Comparison of ENCODE assay signal across 27 cellular contexts in genomic region chr18:35438480-35439234, GRCh38. TPM values are rescaled to one million over a fixed set of nuclear protein-coding genes. Genes with fewer than 3 reads are reported as not detected.
A peak's percentile ranks its signal among the peaks of the same experiment; 100 is the strongest.
DNase-seq lines count a peak whose midpoint lies in the region; ATAC-seq and TF ChIP-seq lines count a peak whose summit lies in the region.
"Had no signal": no experiment of that assay in that cellular context is flagged by ENCODE, and none has a peak within 500 bp of the region (broad histone marks: within the 10 kb centered on the region; RNA-seq: fewer than 3 reads in every experiment).

No MANE protein-coding gene starts in this region.

- TSS peak; percentile 85 for BruUV-seq in Calu3 (replicated peaks; lab: Mats Ljungman, UMichigan)

- CTCF ChIA-PET in Calu3 (lab: Charles Lee), result interaction anchor here (1.0 to 1.5 kb wide), 2 partner anchors 26 to 42 kb away, joined by 3 to 5 read pairs; no protein-coding TSS in a partner anchor

- H3K27me3 ChIP-seq in endodermal cell (ENCODE audit: control insufficient read depth, insufficient read depth, low read length, poor library complexity, severe bottlenecking) (no peaks in the 10 kb centered on the region), mesenchymal stem cell (ENCODE audit: control insufficient read depth in 1 of 2, insufficient read depth in 1 of 2, low read length in 2 of 2) (no peaks in the 10 kb centered on the region), BE2C (no peaks in the 10 kb centered on the region)
- H3K27me3 ChIP-seq: BLaER1 treated with 17β-estradiol and CSF1 and Interleukin-3, amounts not matched to agents 10 nM and 100 nM; right lobe of liver; suprapubic skin; upper lobe of right lung had no signal

- H3K4me1 Mint-ChIP-seq in Calu3 (ENCODE audit: low read depth, unreplicated experiment) (peaks cover 22% of the 10 kb centered on the region), endodermal cell (peaks cover 30% of the 10 kb centered on the region)

- H3K9ac ChIP-seq in endodermal cell (ENCODE audit: extremely low read depth, low read length, poor library complexity, severe bottlenecking) (no peak overlapping the region), mesenchymal stem cell (ENCODE audit: low read length) (peak overlapping the region; percentile 76)
- H3K9ac ChIP-seq: BLaER1 treated with 17β-estradiol and CSF1 and Interleukin-3, amounts not matched to agents 10 nM and 100 nM had no signal

- H3K9me3 Mint-ChIP-seq in Calu3 (ENCODE audit: low read depth, unreplicated experiment) (peaks cover 5% of the 10 kb centered on the region), endodermal cell (no peaks in the 10 kb centered on the region)

- H4K91ac ChIP-seq in mesenchymal stem cell (ENCODE audit: low read length), result no peak overlapping the region

- ATAC-seq in GM21723 (IDR thresholded peaks at IDR 0.05; ENCODE audit: unreplicated experiment) (no peak), GM19035 (IDR thresholded peaks at IDR 0.05; ENCODE audit: unreplicated experiment) (no peak)
- ATAC-seq: activated CD8-positive, alpha-beta memory T cell treated with anti-CD3 and anti-CD28 coated beads, Interleukin-2, amount 10 ng/mL, durations not matched to agents 7 days and 5 days; activated T-cell treated with anti-CD3 and anti-CD28 coated beads, Interleukin-2, amount 50 U/mL, for 72 hours; effector memory CD8-positive, alpha-beta T cell; right lobe of liver; stimulated activated memory B cell treated with anti-CD40 and anti-IgM and Interleukin-4, amounts not matched to agents 10 μg/mL and 1 μg/mL and 100 μg/mL, for 72 hours; upper lobe of right lung had no signal

- no peak overlapping the region for H3K4me2 ChIP-seq in mesenchymal stem cell (ENCODE audit: low read length, poor library complexity, severe bottlenecking)
- H3K4me2 ChIP-seq: BLaER1 treated with 17β-estradiol and CSF1 and Interleukin-3, amounts not matched to agents 10 nM and 100 nM had no signal

- no peak overlapping the region for H2BK5ac ChIP-seq in mesenchymal stem cell (ENCODE audit: low read depth, low read length, poor library complexity, severe bottlenecking)

- DNase-seq in Calu3 (no peak), NCI-H146 (lab: John Stamatoyannopoulos, UW) (peak; percentile 15), endodermal cell (peak; percentile 80), mesenchymal stem cell (no peak), COLO668 (lab: John Stamatoyannopoulos, UW; ENCODE audit: unreplicated experiment) (no peak), BE2C (no peak)
- DNase-seq: activated CD8-positive, alpha-beta memory T cell treated with anti-CD3 and anti-CD28 coated beads, Interleukin-2, amount 10 ng/mL, durations not matched to agents 7 days and 5 days; activated naive CD4-positive, alpha-beta T cell treated with Interleukin-2 at 50 U/mL for 16 hours; activated T-cell treated with anti-CD3 and anti-CD28 coated beads, Interleukin-2, amount 50 U/mL, for 72 hours; COR-L47; DND-41; effector memory CD8-positive, alpha-beta T cell; kidney; NCI-H1930; NCI-H526 treated with DMSO at 0.1 percent for 48 hours; posterior cingulate gyrus; right lobe of liver; stimulated activated CD4-positive, alpha-beta T cell treated with anti-CD3 and anti-CD28 coated beads, Interleukin-4, amount 100 ng/mL, for 4 hours; upper lobe of right lung had no signal

- H3K27ac Mint-ChIP-seq in Calu3 (ENCODE audit: unreplicated experiment), result peak overlapping the region; percentile 39
- peak overlapping the region; percentile 69 for H3K27ac Mint-ChIP-seq in endodermal cell
- H3K27ac Mint-ChIP-seq: activated CD8-positive, alpha-beta memory T cell treated with anti-CD3 and anti-CD28 coated beads, Interleukin-2, amount 10 ng/mL, durations not matched to agents 7 days and 5 days; activated T-cell treated with anti-CD3 and anti-CD28 coated beads, Interleukin-2, amount 50 U/mL, for 72 hours; brain; effector memory CD8-positive, alpha-beta T cell; stimulated activated memory B cell treated with anti-CD40 and anti-IgM and Interleukin-4, amounts not matched to agents 10 μg/mL and 1 μg/mL and 100 μg/mL, for 72 hours had no signal

- H3K4me1 ChIP-seq in endodermal cell (ENCODE audit: control insufficient read depth, insufficient read depth, low read length) (peaks cover 9% of the 10 kb centered on the region), mesenchymal stem cell (ENCODE audit: control insufficient read depth, insufficient read depth, low read depth, low read length) (peaks cover 2% of the 10 kb centered on the region), BE2C (no peaks in the 10 kb centered on the region)
- H3K4me1 ChIP-seq: right lobe of liver, suprapubic skin, upper lobe of right lung had no signal

- H3K4me3 ChIP-seq in endodermal cell (ENCODE audit: low read length) (no peak overlapping the region), mesenchymal stem cell (ENCODE audit: insufficient read depth in 1 of 2, low read depth in 1 of 2, low read length in 2 of 2) (no peak overlapping the region), BE2C (ENCODE audit: low read depth, low read length) (no peak overlapping the region)
- H3K4me3 ChIP-seq: BLaER1 treated with 17β-estradiol and CSF1 and Interleukin-3, amounts not matched to agents 10 nM and 100 nM; coronary artery; right lobe of liver; suprapubic skin; upper lobe of right lung had no signal

- H3K27ac ChIP-seq in endodermal cell (ENCODE audit: low read depth, low read length) (no peak overlapping the region), mesenchymal stem cell (ENCODE audit: low read length, poor library complexity, severe bottlenecking) (no peak overlapping the region)
- H3K27ac ChIP-seq: BLaER1 treated with 17β-estradiol and CSF1 and Interleukin-3, amounts not matched to agents 10 nM and 100 nM; coronary artery; right lobe of liver; suprapubic skin; upper lobe of right lung had no signal

- intact Hi-C loops in Calu3 (cut with micrococcal nuclease; ENCODE audit: unreplicated experiment), result no loop called here

- peak overlapping the region; percentile 50 for H2AK5ac ChIP-seq in mesenchymal stem cell (ENCODE audit: low read length, severe bottlenecking)

- no peaks in the 10 kb centered on the region for H3K79me1 ChIP-seq in mesenchymal stem cell (replicated peaks; ENCODE audit: low read length, poor library complexity, severe bottlenecking)

- H2BK15ac ChIP-seq in mesenchymal stem cell (ENCODE audit: low read depth, poor library complexity, severe bottlenecking), result no peak overlapping the region

- H2AFZ ChIP-seq in mesenchymal stem cell (ENCODE audit: low read depth, low read length), result peak overlapping the region; percentile 0

- H3K36me3 ChIP-seq in endodermal cell (ENCODE audit: control insufficient read depth, insufficient read depth, low read length), result no peaks in the 10 kb centered on the region
- no peaks in the 10 kb centered on the region for H3K36me3 ChIP-seq in mesenchymal stem cell (ENCODE audit: control insufficient read depth in 1 of 2, insufficient read depth in 2 of 2, low read depth in 1 of 2, low read length in 2 of 2)
- H3K36me3 ChIP-seq in BE2C, result no peaks in the 10 kb centered on the region
- H3K36me3 ChIP-seq: BLaER1 treated with 17β-estradiol and CSF1 and Interleukin-3, amounts not matched to agents 10 nM and 100 nM; right lobe of liver; suprapubic skin; upper lobe of right lung had no signal

- TF ChIP-seq CTCF in Calu3 (IDR thresholded peaks at IDR 0.05; ENCODE audit: unreplicated experiment) (no peak), endodermal cell (conservative IDR thresholded peaks at IDR 0.05) (no peak), BE2C (IDR thresholded peaks at IDR 0.05; ENCODE audit: low read depth, low read length) (no peak)

- no peak overlapping the region for H3K18ac ChIP-seq in mesenchymal stem cell (ENCODE audit: low read depth in 1 of 2, low read length in 2 of 2)

- no peak overlapping the region for H2BK120ac ChIP-seq in mesenchymal stem cell (ENCODE audit: low read depth, low read length)

- no peaks in the 10 kb centered on the region for H3K27me3 Mint-ChIP-seq in Calu3 (ENCODE audit: unreplicated experiment)
- no peaks in the 10 kb centered on the region for H3K27me3 Mint-ChIP-seq in endodermal cell (ENCODE audit: insufficient read depth)
- H3K27me3 Mint-ChIP-seq: stimulated activated memory B cell treated with anti-CD40 and anti-IgM and Interleukin-4, amounts not matched to agents 10 μg/mL and 1 μg/mL and 100 μg/mL, for 72 hours had no signal

- peaks cover 4% of the 10 kb centered on the region for H3K36me3 Mint-ChIP-seq in Calu3 (ENCODE audit: insufficient read depth, unreplicated experiment)
- H3K36me3 Mint-ChIP-seq in endodermal cell (ENCODE audit: low read depth), result no peaks in the 10 kb centered on the region
- H3K36me3 Mint-ChIP-seq: brain had no signal

- no peak overlapping the region for H4K8ac ChIP-seq in mesenchymal stem cell (ENCODE audit: low read length)

- H2BK12ac ChIP-seq in mesenchymal stem cell (ENCODE audit: low read length in 2 of 2), result peak overlapping the region in 1 of 2 experiments; percentile 71

- no peak overlapping the region for H3K23ac ChIP-seq in mesenchymal stem cell (ENCODE audit: low read length in 2 of 2)

- WGBS in endodermal cell (ENCODE audit: insufficient coverage in 1 of 2, insufficient read length in 1 of 2), 2 experiments, result 90 to 100% methylated on average over 1 of the region's 1 CpG
- no CpG with 5 or more reads among the region's 1 CpG for WGBS in mesenchymal stem cell

- peak overlapping the region in 1 of 2 experiments; percentile 42 for H3K14ac ChIP-seq in mesenchymal stem cell (ENCODE audit: low read length in 2 of 2)

- H3K4me3 Mint-ChIP-seq in Calu3 (ENCODE audit: low read depth, unreplicated experiment) (no peak overlapping the region), endodermal cell (no peak overlapping the region)
- H3K4me3 Mint-ChIP-seq: activated CD8-positive, alpha-beta memory T cell treated with anti-CD3 and anti-CD28 coated beads, Interleukin-2, amount 10 ng/mL, durations not matched to agents 7 days and 5 days; activated T-cell treated with anti-CD3 and anti-CD28 coated beads, Interleukin-2, amount 50 U/mL, for 72 hours; brain; effector memory CD8-positive, alpha-beta T cell; neural crest cell; stimulated activated memory B cell treated with anti-CD40 and anti-IgM and Interleukin-4, amounts not matched to agents 10 μg/mL and 1 μg/mL and 100 μg/mL, for 72 hours had no signal

- no peak overlapping the region for H3K4ac ChIP-seq in mesenchymal stem cell (ENCODE audit: low read depth in 1 of 2, low read length in 2 of 2)

- H3K9me3 ChIP-seq in endodermal cell (ENCODE audit: control insufficient read depth, low read length) (peaks cover 6% of the 10 kb centered on the region), mesenchymal stem cell (ENCODE audit: control insufficient read depth, low read length) (peaks cover 10% of the 10 kb centered on the region), BE2C (no peaks in the 10 kb centered on the region)
- H3K9me3 ChIP-seq: right lobe of liver, suprapubic skin, upper lobe of right lung had no signal

RNA-seq across cellular contexts. Expression of gene INO80C, which starts 59.1 kb away (rescaled TPM):
- 27.0 and 41.9 TPM in 2 replicates for total RNA-seq in Calu3 (2022)
- total RNA-seq in endodermal cell, result 10 to 100 TPM; 31.1 to 31.9 TPM
- polyA plus RNA-seq in endodermal cell (2013, experiment 1 of 2), result 32.4 TPM
- polyA plus RNA-seq in endodermal cell (2013, experiment 2 of 2), result 27.4 TPM
- polyA plus RNA-seq in mesenchymal stem cell (2013, experiment 1 of 2), result 22.5 TPM
- polyA plus RNA-seq in mesenchymal stem cell (2013, experiment 2 of 2), result 22.2 TPM
- 80.3 TPM for polyA plus RNA-seq in BE2C (2012; ENCODE audit: insufficient read depth, insufficient read length, low read depth)

Comparison
In these comparisons a context has a peak if more than half of its experiments do, and no peak if none do; other contexts are left out.
1. DNase-seq: peak in NCI-H146 (single experiment) and endodermal cell (single experiment); none in Calu3 (single experiment), mesenchymal stem cell (single experiment), COLO668 (single experiment) and BE2C (single experiment).